Comparison of ENCODE assay signal across 23 cellular contexts in genomic region chr10:49448924-49449323, GRCh38. TPM values are rescaled to one million over a fixed set of nuclear protein-coding genes. Genes with fewer than 3 reads are reported as not detected.
A peak's percentile ranks its signal among the peaks of the same experiment; 100 is the strongest.
DNase-seq lines count a peak whose midpoint lies in the region; ATAC-seq, FAIRE-seq and TF ChIP-seq lines count a peak whose summit lies in the region.
"Had no signal": no experiment of that assay in that cellular context is flagged by ENCODE, and none has a peak within 500 bp of the region (broad histone marks: within the 10 kb centered on the region; RNA-seq: fewer than 3 reads in every experiment).

No MANE protein-coding gene starts in this region.

- RAD21 ChIA-PET in GM12878 (lab: Charles Lee; ENCODE audit: unreplicated experiment): interaction anchor here (0.6 kb wide), 1 partner anchor 849 kb away, joined by 3 read pairs; no protein-coding TSS in a partner anchor

- intact Hi-C loops in GM12878 (cut with micrococcal nuclease; ENCODE audit: unreplicated experiment): no loop called here

- POLR2A ChIA-PET in GM12878 (lab: Charles Lee): interaction anchor here (0.7 kb wide), 1 partner anchor 149 kb away, joined by 3 read pairs; no protein-coding TSS in a partner anchor

- peak; percentile 12 for DNase-seq in EL
- peak; percentile 28 for DNase-seq in M059J (ENCODE audit: low read depth)
- DNase-seq in GM12878 (ENCODE audit: low read depth, low spot score): no peak
- peak; percentile 5 for DNase-seq in fibroblast of the aortic adventitia (ENCODE audit: low read depth)
- DNase-seq in NCI-H446 (lab: John Stamatoyannopoulos, UW): no peak
- DNase-seq: BE2C; DMS79; HCEC 1CT; NCI-H1092 treated with DMSO at 0.1 percent for 48 hours; NCI-H1436 treated with DMSO at 0.1 percent for 48 hours; NCI-H1930; NCI-H510A treated with DMSO at 0.1 percent for 48 hours; NCI-H748 treated with DMSO at 0.1 percent for 48 hours; NK-92 treated with Interleukin-12 subunit alpha and Interleukin-12 subunit beta, amount 100 ng/mL, for 24 hours; Peyer's patch; SJCRH30 had no signal

- H3K4me1 ChIP-seq in GM12878 (ENCODE audit: control insufficient read depth, insufficient read depth, low read length): no peaks in the 10 kb centered on the region
- H3K4me1 ChIP-seq: BE2C, Peyer's patch, SJCRH30 had no signal

- no peak overlapping the region for H3K4me2 ChIP-seq in GM12878 (ENCODE audit: control insufficient read depth, insufficient read depth)
- H3K4me2 ChIP-seq: GM23338 had no signal

- BruUV-seq in GM12878 (replicated peaks; lab: Mats Ljungman, UMichigan): no TSS peak

- H3K4me3 ChIP-seq in GM12878 (no peak overlapping the region), fibroblast of the aortic adventitia (ENCODE audit: low read depth, low read length) (no peak overlapping the region)
- H3K4me3 ChIP-seq: GM23338, Peyer's patch, SJCRH30 had no signal

- in situ Hi-C loops in GM12878 (cut with MboI): no loop called here

- TF ChIP-seq RAD21 in GM12878 (IDR thresholded peaks at IDR 0.05; ENCODE audit: insufficient read depth, low read depth, low read length): no peak

- H3K79me2 ChIP-seq in GM12878 (ENCODE audit: control insufficient read depth, insufficient read depth, low read length): no peaks in the 10 kb centered on the region

- CTCF ChIA-PET in GM12878 (lab: Yijun Ruan, JAX): interaction anchor here (1.5 kb wide), 1 partner anchor 171 kb away, joined by 3 read pairs; no protein-coding TSS in a partner anchor

- no peak overlapping the region for H3K4me3 Mint-ChIP-seq in stimulated activated memory B cell treated with anti-CD40 and anti-IgM and Interleukin-4, amounts not matched to agents 10 μg/mL and 1 μg/mL and 100 μg/mL, for 72 hours
- H3K4me3 Mint-ChIP-seq: GM23338 had no signal

- no peak for TF ChIP-seq POLR2A in GM12878 (IDR thresholded peaks at IDR 0.05; ENCODE audit: low read depth, low read length)

- H3K27ac ChIP-seq in GM12878 (ENCODE audit: control insufficient read depth, insufficient read depth): no peak overlapping the region
- H3K27ac ChIP-seq: Peyer's patch, SJCRH30 had no signal

- H3K9ac ChIP-seq in GM12878 (ENCODE audit: control insufficient read depth, insufficient read depth, low read length): no peak overlapping the region

- no peaks in the 10 kb centered on the region; the same call in 2 of the 3 replicates for H3K9me3 ChIP-seq in GM12878 (replicated peaks; ENCODE audit: control insufficient read depth, insufficient read depth, low read length)
- H3K9me3 ChIP-seq: BE2C, Peyer's patch, SJCRH30 had no signal

- ATAC-seq in GM12878: no peak
- no peak for ATAC-seq in GM18511 (IDR thresholded peaks at IDR 0.05; ENCODE audit: unreplicated experiment)
- ATAC-seq in stimulated activated memory B cell treated with anti-CD40 and anti-IgM and Interleukin-4, amounts not matched to agents 10 μg/mL and 1 μg/mL and 100 μg/mL, for 72 hours: no peak
- ATAC-seq in HG03280 (IDR thresholded peaks at IDR 0.05; ENCODE audit: unreplicated experiment): no peak
- ATAC-seq: GM23338 had no signal

- H3K9me3 Mint-ChIP-seq in stimulated activated memory B cell treated with anti-CD40 and anti-IgM and Interleukin-4, amounts not matched to agents 10 μg/mL and 1 μg/mL and 100 μg/mL, for 72 hours: peaks cover 21% of the 10 kb centered on the region

- H4K20me1 ChIP-seq in GM12878 (ENCODE audit: control insufficient read depth, insufficient read depth): no peaks in the 10 kb centered on the region

- no peak for TF ChIP-seq CTCF in GM12878 (IDR thresholded peaks at IDR 0.05 in 2 of 3, conservative IDR thresholded peaks at IDR 0.05 in 1 of 3; ENCODE audit: control insufficient read depth in 2 of 3, extremely low read depth in 1 of 3, insufficient read depth in 1 of 3, low read depth in 3 of 3, low read length in 3 of 3)
- TF ChIP-seq CTCF in fibroblast of the aortic adventitia (IDR thresholded peaks at IDR 0.05; ENCODE audit: insufficient read depth, low read length): no peak

- H3K27ac Mint-ChIP-seq in stimulated activated memory B cell treated with anti-CD40 and anti-IgM and Interleukin-4, amounts not matched to agents 10 μg/mL and 1 μg/mL and 100 μg/mL, for 72 hours: no peak overlapping the region
- H3K27ac Mint-ChIP-seq: GM23338 had no signal

- no peaks in the 10 kb centered on the region for H3K27me3 Mint-ChIP-seq in stimulated activated memory B cell treated with anti-CD40 and anti-IgM and Interleukin-4, amounts not matched to agents 10 μg/mL and 1 μg/mL and 100 μg/mL, for 72 hours

- H3K36me3 Mint-ChIP-seq in stimulated activated memory B cell treated with anti-CD40 and anti-IgM and Interleukin-4, amounts not matched to agents 10 μg/mL and 1 μg/mL and 100 μg/mL, for 72 hours: peaks cover 21% of the 10 kb centered on the region

- no peaks in the 10 kb centered on the region for H3K36me3 ChIP-seq in GM12878 (ENCODE audit: control insufficient read depth in 2 of 2, insufficient read depth in 2 of 2, low read length in 1 of 2)
- H3K36me3 ChIP-seq: BE2C, Peyer's patch, SJCRH30 had no signal

- SMC1A ChIA-PET in GM12878 (lab: Charles Lee; ENCODE audit: uncharacterized antibody, unreplicated experiment): no interaction called here

- TF ChIP-seq EP300 in GM12878 (IDR thresholded peaks at IDR 0.05; ENCODE audit: borderline replicate concordance in 1 of 2, control insufficient read depth in 1 of 2, low read depth in 2 of 2, low read length in 2 of 2): no peak

- peak; percentile 75 for FAIRE-seq in GM12878 (lab: Jason Lieb, UNC)
- FAIRE-seq: D721Med, GM12892 had no signal

- H2AFZ ChIP-seq in GM12878 (ENCODE audit: control insufficient read depth, low read depth, low read length): no peak overlapping the region
- H2AFZ ChIP-seq: GM23338 had no signal

- peaks cover 12% of the 10 kb centered on the region for H3K4me1 Mint-ChIP-seq in stimulated activated memory B cell treated with anti-CD40 and anti-IgM and Interleukin-4, amounts not matched to agents 10 μg/mL and 1 μg/mL and 100 μg/mL, for 72 hours
- H3K4me1 Mint-ChIP-seq: GM23338 had no signal

- H3K27me3 ChIP-seq in GM12878 (replicated peaks in 1 of 2; ENCODE audit: control insufficient read depth in 2 of 2, insufficient read depth in 2 of 2, low read length in 1 of 2): no peaks in the 10 kb centered on the region
- H3K27me3 ChIP-seq: BE2C, Peyer's patch, SJCRH30 had no signal

TF ChIP-seq in GM12878, 131 proteins besides CTCF, POLR2A, EP300 and RAD21 (continues in another document):
- TF ChIP-seq E2F4 (IDR thresholded peaks at IDR 0.05; ENCODE audit: low read depth, low read length) (no peak), WRNIP1 (IDR thresholded peaks at IDR 0.05; ENCODE audit: borderline replicate concordance, low read depth, low read length) (no peak), NR2F1 (conservative IDR thresholded peaks at IDR 0.05) (no peak), NBN (IDR thresholded peaks at IDR 0.05) (no peak), CREB1 (IDR thresholded peaks at IDR 0.05; ENCODE audit: low read depth) (no peak), TCF12 (IDR thresholded peaks at IDR 0.05; ENCODE audit: low read depth, low read length) (no peak)
- TF ChIP-seq, protein P1, sequence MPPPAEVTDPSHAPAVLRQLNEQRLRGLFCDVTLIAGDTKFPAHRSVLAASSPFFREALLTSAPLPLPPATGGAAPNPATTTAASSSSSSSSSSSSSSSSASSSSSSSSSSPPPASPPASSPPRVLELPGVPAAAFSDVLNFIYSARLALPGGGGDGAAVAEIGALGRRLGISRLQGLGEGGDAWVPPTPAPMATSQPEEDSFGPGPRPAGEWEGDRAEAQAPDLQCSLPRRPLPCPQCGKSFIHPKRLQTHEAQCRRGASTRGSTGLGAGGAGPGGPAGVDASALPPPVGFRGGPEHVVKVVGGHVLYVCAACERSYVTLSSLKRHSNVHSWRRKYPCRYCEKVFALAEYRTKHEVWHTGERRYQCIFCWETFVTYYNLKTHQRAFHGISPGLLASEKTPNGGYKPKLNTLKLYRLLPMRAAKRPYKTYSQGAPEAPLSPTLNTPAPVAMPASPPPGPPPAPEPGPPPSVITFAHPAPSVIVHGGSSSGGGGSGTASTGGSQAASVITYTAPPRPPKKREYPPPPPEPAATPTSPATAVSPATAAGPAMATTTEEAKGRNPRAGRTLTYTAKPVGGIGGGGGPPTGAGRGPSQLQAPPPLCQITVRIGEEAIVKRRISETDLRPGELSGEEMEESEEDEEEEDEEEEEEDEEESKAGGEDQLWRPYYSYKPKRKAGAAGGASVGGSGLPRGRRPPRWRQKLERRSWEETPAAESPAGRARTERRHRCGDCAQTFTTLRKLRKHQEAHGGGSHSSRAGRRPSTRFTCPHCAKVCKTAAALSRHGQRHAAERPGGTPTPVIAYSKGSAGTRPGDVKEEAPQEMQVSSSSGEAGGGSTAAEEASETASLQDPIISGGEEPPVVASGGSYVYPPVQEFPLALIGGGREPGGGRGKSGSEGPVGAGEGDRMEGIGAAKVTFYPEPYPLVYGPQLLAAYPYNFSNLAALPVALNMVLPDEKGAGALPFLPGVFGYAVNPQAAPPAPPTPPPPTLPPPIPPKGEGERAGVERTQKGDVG (CRISPR knock-in tag; IDR thresholded peaks at IDR 0.05): no peak

RNA-seq across cellular contexts. Expression of gene DRGX, which starts 53.0 kb away (rescaled TPM):
- not detected in 2 replicates for total RNA-seq in M059J (2014; rRNA removed; shearing (Covaris generic))
- not detected in 2 replicates for total RNA-seq in GM12878 (2013; cell fraction: nucleolus; rRNA removed)
- total RNA-seq in GM12878 (2014; rRNA removed) (not detected in 2 replicates), GM12878 (2014; rRNA removed; fragmentation: Illumina TruSeq; extraction: Trizol) (not detected in 2 replicates), GM12878 (2021) (not detected in 2 replicates), fibroblast of the aortic adventitia (ENCODE audit: low replicate concordance) (not detected in 2 replicates)
- not detected for polyA plus RNA-seq in GM12878 (2011; ENCODE audit: low read depth)
- polyA plus RNA-seq in GM12878 (2011; rRNA removed) (not detected in 2 replicates), GM12878 (2014; fragmentation: Illumina TruSeq; extraction: Trizol) (not detected in 2 replicates), GM12878 (2014; fragmentation: Nextera tagmentation; extraction: Ambion mirVana) (not detected), GM12878 (2014; rRNA removed) (not detected in 2 replicates), GM12878 (2016; fragmentation: Nextera tagmentation; extraction: Ambion mirVana) (not detected)
- not detected in 2 replicates for polyA plus RNA-seq in GM12878 (2011; cell fraction: cytosol; rRNA removed)
- not detected in 2 replicates for polyA plus RNA-seq in GM12878 (2011; cell fraction: nucleus; rRNA removed)
- not detected in 2 replicates for polyA plus RNA-seq in GM12878 (2012)
- not detected in 2 replicates for polyA minus RNA-seq in GM12878 (2011; rRNA and poly(A)+ RNA removed)
- not detected in 2 replicates for polyA minus RNA-seq in GM12878 (2011; cell fraction: cytosol; rRNA and poly(A)+ RNA removed)
- not detected in 2 replicates for polyA minus RNA-seq in GM12878 (2011; cell fraction: nucleus; rRNA and poly(A)+ RNA removed)
- total RNA-seq: A673, GM23338, Peyer's patch had no signal
- polyA plus RNA-seq: GM23338 had no signal

Comparison
In these comparisons a context has a peak if more than half of its experiments do, and no peak if none do; other contexts are left out.
1. DNase-seq: peak in EL (single experiment), M059J (single experiment) and fibroblast of the aortic adventitia (single experiment); none in GM12878 (single experiment) and NCI-H446 (0 of 2).